Comparison of ENCODE assay signal across 1 cellular context in the genomic region with DNA sequence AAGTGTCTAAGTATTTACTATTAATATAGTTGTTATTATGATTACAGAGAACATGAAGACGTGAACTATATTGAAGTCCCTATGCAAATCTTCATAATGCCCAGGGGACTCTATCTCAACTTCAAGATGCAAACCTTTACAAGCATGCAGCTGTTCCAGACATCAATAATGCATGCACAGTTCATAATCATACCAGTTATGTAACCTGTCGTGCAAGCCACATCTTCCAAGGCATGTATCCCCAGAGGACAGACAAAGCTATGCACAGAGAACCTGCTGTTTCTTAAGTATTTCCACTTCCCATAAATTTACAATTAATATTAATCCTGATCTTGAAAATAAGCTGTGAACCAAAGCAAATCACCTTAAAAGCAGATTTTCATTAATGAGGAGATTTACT.
TF ChIP-seq lines count a peak whose summit lies in the region.

No MANE protein-coding gene starts in this region.

TF ChIP-seq in GM23338, 12 proteins besides CTCF, POLR2A, EP300 and RAD21:
- TF ChIP-seq, protein P1, sequence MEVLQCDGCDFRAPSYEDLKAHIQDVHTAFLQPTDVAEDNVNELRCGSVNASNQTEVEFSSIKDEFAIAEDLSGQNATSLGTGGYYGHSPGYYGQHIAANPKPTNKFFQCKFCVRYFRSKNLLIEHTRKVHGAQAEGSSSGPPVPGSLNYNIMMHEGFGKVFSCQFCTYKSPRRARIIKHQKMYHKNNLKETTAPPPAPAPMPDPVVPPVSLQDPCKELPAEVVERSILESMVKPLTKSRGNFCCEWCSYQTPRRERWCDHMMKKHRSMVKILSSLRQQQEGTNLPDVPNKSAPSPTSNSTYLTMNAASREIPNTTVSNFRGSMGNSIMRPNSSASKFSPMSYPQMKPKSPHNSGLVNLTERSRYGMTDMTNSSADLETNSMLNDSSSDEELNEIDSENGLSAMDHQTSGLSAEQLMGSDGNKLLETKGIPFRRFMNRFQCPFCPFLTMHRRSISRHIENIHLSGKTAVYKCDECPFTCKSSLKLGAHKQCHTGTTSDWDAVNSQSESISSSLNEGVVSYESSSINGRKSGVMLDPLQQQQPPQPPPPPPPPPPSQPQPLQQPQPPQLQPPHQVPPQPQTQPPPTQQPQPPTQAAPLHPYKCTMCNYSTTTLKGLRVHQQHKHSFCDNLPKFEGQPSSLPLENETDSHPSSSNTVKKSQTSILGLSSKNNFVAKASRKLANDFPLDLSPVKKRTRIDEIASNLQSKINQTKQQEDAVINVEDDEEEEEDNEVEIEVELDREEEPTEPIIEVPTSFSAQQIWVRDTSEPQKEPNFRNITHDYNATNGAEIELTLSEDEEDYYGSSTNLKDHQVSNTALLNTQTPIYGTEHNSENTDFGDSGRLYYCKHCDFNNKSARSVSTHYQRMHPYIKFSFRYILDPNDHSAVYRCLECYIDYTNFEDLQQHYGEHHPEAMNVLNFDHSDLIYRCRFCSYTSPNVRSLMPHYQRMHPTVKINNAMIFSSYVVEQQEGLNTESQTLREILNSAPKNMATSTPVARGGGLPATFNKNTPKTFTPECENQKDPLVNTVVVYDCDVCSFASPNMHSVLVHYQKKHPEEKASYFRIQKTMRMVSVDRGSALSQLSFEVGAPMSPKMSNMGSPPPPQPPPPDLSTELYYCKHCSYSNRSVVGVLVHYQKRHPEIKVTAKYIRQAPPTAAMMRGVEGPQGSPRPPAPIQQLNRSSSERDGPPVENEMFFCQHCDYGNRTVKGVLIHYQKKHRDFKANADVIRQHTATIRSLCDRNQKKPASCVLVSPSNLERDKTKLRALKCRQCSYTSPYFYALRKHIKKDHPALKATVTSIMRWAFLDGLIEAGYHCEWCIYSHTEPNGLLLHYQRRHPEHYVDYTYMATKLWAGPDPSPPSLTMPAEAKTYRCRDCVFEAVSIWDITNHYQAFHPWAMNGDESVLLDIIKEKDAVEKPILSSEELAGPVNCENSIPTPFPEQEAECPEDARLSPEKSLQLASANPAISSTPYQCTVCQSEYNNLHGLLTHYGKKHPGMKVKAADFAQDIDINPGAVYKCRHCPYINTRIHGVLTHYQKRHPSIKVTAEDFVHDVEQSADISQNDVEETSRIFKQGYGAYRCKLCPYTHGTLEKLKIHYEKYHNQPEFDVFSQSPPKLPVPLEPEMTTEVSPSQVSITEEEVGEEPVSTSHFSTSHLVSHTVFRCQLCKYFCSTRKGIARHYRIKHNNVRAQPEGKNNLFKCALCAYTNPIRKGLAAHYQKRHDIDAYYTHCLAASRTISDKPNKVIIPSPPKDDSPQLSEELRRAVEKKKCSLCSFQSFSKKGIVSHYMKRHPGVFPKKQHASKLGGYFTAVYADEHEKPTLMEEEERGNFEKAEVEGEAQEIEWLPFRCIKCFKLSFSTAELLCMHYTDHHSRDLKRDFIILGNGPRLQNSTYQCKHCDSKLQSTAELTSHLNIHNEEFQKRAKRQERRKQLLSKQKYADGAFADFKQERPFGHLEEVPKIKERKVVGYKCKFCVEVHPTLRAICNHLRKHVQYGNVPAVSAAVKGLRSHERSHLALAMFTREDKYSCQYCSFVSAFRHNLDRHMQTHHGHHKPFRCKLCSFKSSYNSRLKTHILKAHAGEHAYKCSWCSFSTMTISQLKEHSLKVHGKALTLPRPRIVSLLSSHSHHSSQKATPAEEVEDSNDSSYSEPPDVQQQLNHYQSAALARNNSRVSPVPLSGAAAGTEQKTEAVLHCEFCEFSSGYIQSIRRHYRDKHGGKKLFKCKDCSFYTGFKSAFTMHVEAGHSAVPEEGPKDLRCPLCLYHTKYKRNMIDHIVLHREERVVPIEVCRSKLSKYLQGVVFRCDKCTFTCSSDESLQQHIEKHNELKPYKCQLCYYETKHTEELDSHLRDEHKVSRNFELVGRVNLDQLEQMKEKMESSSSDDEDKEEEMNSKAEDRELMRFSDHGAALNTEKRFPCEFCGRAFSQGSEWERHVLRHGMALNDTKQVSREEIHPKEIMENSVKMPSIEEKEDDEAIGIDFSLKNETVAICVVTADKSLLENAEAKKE (CRISPR knock-in tag; IDR thresholded peaks at IDR 0.05): no peak
- no peak for TF ChIP-seq STAT1 (IDR thresholded peaks at IDR 0.05; ENCODE audit: unreplicated experiment)
- no peak for TF ChIP-seq POLR2AphosphoS5 (IDR thresholded peaks at IDR 0.05; ENCODE audit: low read depth)
- TF ChIP-seq EZH2phosphoT487 (IDR thresholded peaks at IDR 0.05; ENCODE audit: unreplicated experiment): no peak
- TF ChIP-seq ZNF331 (CRISPR knock-in tag; IDR thresholded peaks at IDR 0.05; ENCODE audit: low read depth): no peak
- no peak for TF ChIP-seq JUNB (IDR thresholded peaks at IDR 0.05; ENCODE audit: unreplicated experiment)
- no peak for TF ChIP-seq ZNF114 (CRISPR knock-in tag; IDR thresholded peaks at IDR 0.05)
- TF ChIP-seq EZH2 (IDR thresholded peaks at IDR 0.05; ENCODE audit: low read depth, unreplicated experiment): no peak
- TF ChIP-seq REST (IDR thresholded peaks at IDR 0.05; ENCODE audit: unreplicated experiment): no peak
- no peak for TF ChIP-seq ETS1 (IDR thresholded peaks at IDR 0.05)
- no peak for TF ChIP-seq NANOG (IDR thresholded peaks at IDR 0.05; ENCODE audit: borderline replicate concordance)
- TF ChIP-seq CREB1 (CRISPR knock-in tag; IDR thresholded peaks at IDR 0.05; ENCODE audit: low read depth): no peak
